ENCODE assay signal across 8 cellular contexts in the genomic region with DNA sequence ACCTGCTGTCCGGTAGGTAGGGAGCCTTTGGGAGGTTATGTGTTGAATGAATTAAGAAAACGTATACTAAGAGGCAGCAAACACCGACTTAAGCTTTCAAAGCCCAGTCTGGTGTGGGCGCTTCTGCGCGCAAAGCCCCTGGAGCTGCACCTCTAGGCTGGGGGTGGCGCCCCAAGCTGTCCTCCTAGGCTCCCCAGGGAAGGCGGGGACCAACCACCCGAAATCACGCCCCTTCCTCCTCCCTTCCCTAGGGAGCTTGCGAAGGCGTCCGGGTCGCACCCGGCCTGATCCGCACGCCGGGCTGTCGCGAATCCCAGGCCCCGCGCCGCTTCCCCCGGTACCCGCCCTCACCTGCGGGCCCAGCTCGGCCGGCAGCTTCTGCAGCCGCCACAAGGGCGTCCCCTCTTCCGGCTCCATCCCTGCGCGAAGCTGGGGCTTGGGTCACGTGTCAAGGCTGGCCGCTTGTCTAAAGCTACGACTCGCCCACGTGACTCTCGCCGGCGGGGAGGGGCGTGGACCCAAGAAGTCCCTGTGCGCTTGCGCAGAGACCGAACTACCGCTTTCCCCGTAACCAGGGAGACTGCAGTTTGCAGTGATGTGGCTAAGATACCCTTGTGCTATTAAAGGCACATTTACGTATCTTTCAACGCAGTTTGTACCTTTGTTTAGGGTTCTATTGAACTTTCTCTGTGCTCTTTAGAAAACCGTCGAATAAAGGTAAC. TPM values are rescaled to one million over a fixed set of nuclear protein-coding genes. Genes with fewer than 3 reads are reported as not detected.
DNase-seq lines count a peak whose midpoint lies in the region; ATAC-seq and TF ChIP-seq lines count a peak whose summit lies in the region.

TSS of gene COMMD8 (minus strand) at position 468 of the 722 bp plus-strand sequence. CDS start at position 417, 51 bp downstream.

- H3K4me1 ChIP-seq in hepatocyte (ENCODE audit: insufficient read depth) = no peaks in the 10 kb centered on the region

- peak within 1 kb of the TSS; percentile 81 for H3K4me2 ChIP-seq in hepatocyte

- DNase-seq in NCI-H2081 (lab: John Stamatoyannopoulos, UW) = peak; percentile 98 to 99
- DNase-seq in T1000 (lab: John Stamatoyannopoulos, UW) = peak; percentile 98
- peak; percentile 97 for DNase-seq in astrocyte of the spinal cord (ENCODE audit: low read depth, low spot score)
- DNase-seq in hepatocyte (ENCODE audit: low spot score) = peak; percentile 100
- peak; percentile 92 for DNase-seq in renal cortical epithelial cell (ENCODE audit: low read depth)

- no peaks in the 10 kb centered on the region for H3K9me2 ChIP-seq in hepatocyte (replicated peaks; ENCODE audit: insufficient read depth)

- TF ChIP-seq CTCF in 22Rv1 (IDR thresholded peaks at IDR 0.05) (peak; percentile 39), astrocyte of the spinal cord (IDR thresholded peaks at IDR 0.05; ENCODE audit: low read depth, low read length) (peak; percentile 36), hepatocyte (IDR thresholded peaks at IDR 0.05; ENCODE audit: poor library complexity) (peak; percentile 22)

- H3K4me3 ChIP-seq in astrocyte of the spinal cord (ENCODE audit: low read depth, low read length) (peak within 1 kb of the TSS; percentile 82), hepatocyte (peak within 1 kb of the TSS; percentile 51)

- in situ Hi-C loops in astrocyte of the spinal cord (cut with HindIII; ENCODE audit: low sequenced_read_pairs) = no loop called here

- H3K79me2 ChIP-seq in hepatocyte = peaks cover 15% of the 10 kb centered on the region

- WGBS in hepatocyte (ENCODE audit: low lambda C conversion rate, missing lambda C conversion rate) = under 1% methylated on average over 39 of the region's 51 CpGs

- ATAC-seq in GM18511 (IDR thresholded peaks at IDR 0.05; ENCODE audit: unreplicated experiment) (peak; percentile 90), HG03039 (IDR thresholded peaks at IDR 0.05; ENCODE audit: unreplicated experiment) (peak; percentile 90)

- H4K20me1 ChIP-seq in hepatocyte (ENCODE audit: insufficient read depth, poor library complexity, severe bottlenecking) = no peaks in the 10 kb centered on the region

- H2AFZ ChIP-seq in hepatocyte = peak within 1 kb of the TSS; percentile 90

- H3K36me3 ChIP-seq in hepatocyte (replicated peaks; ENCODE audit: insufficient read depth, low read depth) = no peaks in the 10 kb centered on the region

- no peaks in the 10 kb centered on the region for H3K27me3 ChIP-seq in hepatocyte

- H3K27ac ChIP-seq in 22Rv1 = peak within 1 kb of the TSS; percentile 57
- peak within 1 kb of the TSS; percentile 68 for H3K27ac ChIP-seq in hepatocyte

- H3K9me3 ChIP-seq in hepatocyte (ENCODE audit: low read depth) = no peaks in the 10 kb centered on the region

RNA-seq across cellular contexts. Expression of gene COMMD8, which starts in this region (rescaled TPM):
- total RNA-seq in hepatocyte (31.6 and 43.9 TPM in 2 replicates), renal cortical epithelial cell (56.8 and 78.8 TPM in 2 replicates)
- 32.8 and 33.0 TPM in 2 replicates for polyA plus RNA-seq in hepatocyte

Comparison
In these comparisons a context has a peak if more than half of its experiments do, and no peak if none do; other contexts are left out.
1. Peak in every context shown above with its lines: DNase-seq, ATAC-seq, H3K4me3 ChIP-seq and H3K27ac ChIP-seq.